In genomic region chr3:49013113-49013737, GRCh38 we compare ENCODE assay signal across 11 cellular contexts. TPM values are rescaled to one million over a fixed set of nuclear protein-coding genes. Genes with fewer than 3 reads are reported as not detected.
DNase-seq lines count a peak whose midpoint lies in the region; ATAC-seq, FAIRE-seq and TF ChIP-seq lines count a peak whose summit lies in the region.
"Had no signal": no experiment of that assay in that cellular context is flagged by ENCODE, and none has a peak within 500 bp of the region (broad histone marks: within the 10 kb centered on the region; RNA-seq: fewer than 3 reads in every experiment).

No MANE protein-coding gene starts in this region.

- TF ChIP-seq CTCF in right atrium auricular region (IDR thresholded peaks at IDR 0.05) (no peak), GM12878 (IDR thresholded peaks at IDR 0.05 in 2 of 3, conservative IDR thresholded peaks at IDR 0.05 in 1 of 3; ENCODE audit: control insufficient read depth in 2 of 3, extremely low read depth in 1 of 3, insufficient read depth in 1 of 3, low read depth in 3 of 3, low read length in 3 of 3) (no peak), neural cell (IDR thresholded peaks at IDR 0.05; ENCODE audit: poor library complexity, severe bottlenecking) (no peak)

- FAIRE-seq in GM12878 (lab: Jason Lieb, UNC): no peak

- H3K9ac ChIP-seq in GM12878 (ENCODE audit: control insufficient read depth, insufficient read depth, low read length): no peak overlapping the region
- H3K9ac ChIP-seq in neural cell (ENCODE audit: low read length): no peak overlapping the region

- H3K4me3 ChIP-seq in right atrium auricular region (no peak overlapping the region), right cardiac atrium (ENCODE audit: low read length) (no peak overlapping the region), GM12878 (no peak overlapping the region), neural cell (ENCODE audit: low read length) (no peak overlapping the region)

- RAD21 ChIA-PET in GM12878 (lab: Charles Lee; ENCODE audit: unreplicated experiment): interaction anchor here (2.5 kb wide), 1 partner anchor 25 kb away, joined by 9 read pairs; no protein-coding TSS in a partner anchor

- H3F3A ChIP-seq in neural cell (ENCODE audit: insufficient read depth, low read length, poor library complexity, severe bottlenecking): no peaks in the 10 kb centered on the region

- H3K4me1 ChIP-seq in right atrium auricular region (peaks cover 0 to 32% of the 10 kb centered on the region in 2 donors), right cardiac atrium (ENCODE audit: control insufficient read depth, insufficient read depth, low read length) (peaks cover 5% of the 10 kb centered on the region), GM12878 (ENCODE audit: control insufficient read depth, insufficient read depth, low read length) (peaks cover 10% of the 10 kb centered on the region)

- H3K9me2 ChIP-seq in neural cell (ENCODE audit: insufficient read depth, low read length): no peaks in the 10 kb centered on the region

- no peaks in the 10 kb centered on the region for H3K27me3 ChIP-seq in right atrium auricular region
- H3K27me3 ChIP-seq in right cardiac atrium (ENCODE audit: control insufficient read depth, insufficient read depth): no peaks in the 10 kb centered on the region
- no peaks in the 10 kb centered on the region for H3K27me3 ChIP-seq in GM12878 (replicated peaks in 1 of 2; ENCODE audit: control insufficient read depth in 2 of 2, insufficient read depth in 2 of 2, low read length in 1 of 2)
- H3K27me3 ChIP-seq in neural cell (ENCODE audit: insufficient read depth, low read depth, low read length): no peaks in the 10 kb centered on the region

- 81% methylated on average over 19 of the region's 19 CpGs for whole genome bisulfite sequencing in right cardiac atrium
- 90% methylated on average over 19 of the region's 19 CpGs for WGBS in GM12878 (ENCODE audit: insufficient coverage, insufficient replicate concordance, low lambda C conversion rate, missing lambda C conversion rate)

- in situ Hi-C loops in GM12878 (cut with MboI): no loop called here

- ATAC-seq in right cardiac atrium (no peak), GM12878 (no peak), GM21423 (IDR thresholded peaks at IDR 0.05; ENCODE audit: unreplicated experiment) (no peak)

- H2AFZ ChIP-seq in GM12878 (ENCODE audit: control insufficient read depth, low read depth, low read length) (no peak overlapping the region), neural cell (ENCODE audit: low read depth, low read length) (no peak overlapping the region)

- intact Hi-C loops in right cardiac atrium (cut with DNase I): no loop called here
- intact Hi-C loops in GM12878 (cut with micrococcal nuclease; ENCODE audit: unreplicated experiment): no loop called here

- no peak for TF ChIP-seq EP300 in GM12878 (IDR thresholded peaks at IDR 0.05; ENCODE audit: borderline replicate concordance in 1 of 2, control insufficient read depth in 1 of 2, low read depth in 2 of 2, low read length in 2 of 2)
- TF ChIP-seq EP300 in neural cell (conservative IDR thresholded peaks at IDR 0.05; ENCODE audit: poor library complexity, severe bottlenecking): no peak

- H3K4me2 ChIP-seq in GM12878 (ENCODE audit: control insufficient read depth, insufficient read depth): no peak overlapping the region
- H3K4me2 ChIP-seq in neural cell (ENCODE audit: low read length): no peak overlapping the region

- SMC1A ChIA-PET in GM12878 (lab: Charles Lee; ENCODE audit: uncharacterized antibody, unreplicated experiment): no interaction called here

- H3K27ac ChIP-seq in right atrium auricular region (peak overlapping the region; percentile 42 to 55), right cardiac atrium (ENCODE audit: low read length) (no peak overlapping the region), GM12878 (ENCODE audit: control insufficient read depth, insufficient read depth) (no peak overlapping the region), neural cell (ENCODE audit: low read length) (no peak overlapping the region)

- no peaks in the 10 kb centered on the region for H3K9me3 ChIP-seq in right atrium auricular region
- H3K9me3 ChIP-seq in right cardiac atrium (ENCODE audit: control insufficient read depth, low read length): no peaks in the 10 kb centered on the region
- H3K9me3 ChIP-seq in GM12878 (replicated peaks; ENCODE audit: control insufficient read depth, insufficient read depth, low read length): no peaks in the 10 kb centered on the region
- no peaks in the 10 kb centered on the region for H3K9me3 ChIP-seq in neural cell (ENCODE audit: low read length)

- no peak for DNase-seq in right atrium auricular region (ENCODE audit: low spot score)
- no peak for DNase-seq in right cardiac atrium
- DNase-seq in GM12878 (ENCODE audit: low read depth, low spot score): no peak
- no peak for DNase-seq in NCI-H446 treated with DMSO at 0.1 percent for 48 hours (lab: John Stamatoyannopoulos, UW)
- DNase-seq in NCI-H1694 (lab: John Stamatoyannopoulos, UW): no peak
- DNase-seq: GOT3, NCI-H1048, NCI-H1436 treated with DMSO at 0.1 percent for 48 hours, NCI-H2081 treated with DMSO at 0.1 percent for 48 hours had no signal

- BruUV-seq in GM12878 (replicated peaks; lab: Mats Ljungman, UMichigan): no TSS peak

- no peak for TF ChIP-seq POLR2A in GM12878 (IDR thresholded peaks at IDR 0.05; ENCODE audit: low read depth, low read length)

- H3K36me3 ChIP-seq in right atrium auricular region: peaks cover 35% of the 10 kb centered on the region
- H3K36me3 ChIP-seq in GM12878 (ENCODE audit: control insufficient read depth in 2 of 2, insufficient read depth in 2 of 2, low read length in 1 of 2): peaks cover 24 to 30% of the 10 kb centered on the region in 2 experiments
- no peaks in the 10 kb centered on the region for H3K36me3 ChIP-seq in neural cell (ENCODE audit: insufficient read depth, low read length)

- CTCF ChIA-PET in GM12878 (lab: Yijun Ruan, JAX): interaction anchor here (0.6 to 4.7 kb wide), 4 partner anchors 25 to 273 kb away, joined by 4 to 44 read pairs (median 5); no protein-coding TSS in a partner anchor

- H3K79me2 ChIP-seq in GM12878 (ENCODE audit: control insufficient read depth, insufficient read depth, low read length) (peaks cover 21% of the 10 kb centered on the region), neural cell (replicated peaks; ENCODE audit: insufficient read depth, low read length) (peaks cover 47% of the 10 kb centered on the region)

- POLR2A ChIA-PET in GM12878 (lab: Charles Lee): interaction anchor here (0.5 to 2.6 kb wide), 3 partner anchors 8 to 49 kb away, joined by 3 to 7 read pairs (median 7); partner anchors contain the start of gene NDUFAF3

- TF ChIP-seq RAD21 in GM12878 (IDR thresholded peaks at IDR 0.05; ENCODE audit: insufficient read depth, low read depth, low read length) (no peak), neural cell (conservative IDR thresholded peaks at IDR 0.05) (no peak)

- H4K20me1 ChIP-seq in GM12878 (ENCODE audit: control insufficient read depth, insufficient read depth) (peaks cover 7% of the 10 kb centered on the region; the same call in 1 of the 2 replicates), neural cell (ENCODE audit: insufficient read depth) (peaks cover 13% of the 10 kb centered on the region)

RNA-seq across cellular contexts. Expression of gene DALRD3, which starts 5.2 kb away (rescaled TPM):
- total RNA-seq in right atrium auricular region (10 to 100 TPM in 1 of 2 donors, 1 to 10 TPM in 1; 9.5 to 11.8 TPM), right cardiac atrium (10 to 100 TPM in 2 of 4 donors, 1 to 10 TPM in 2; 7.5 to 10.4 (median 10.0) TPM), GM12878 (2014; rRNA removed) (28.2 and 30.4 TPM in 2 replicates), GM12878 (2014; rRNA removed; fragmentation: Illumina TruSeq; extraction: Trizol) (12.2 and 14.9 TPM in 2 replicates), GM12878 (2021) (20.5 and 23.7 TPM in 2 replicates)
- polyA plus RNA-seq in right cardiac atrium (8.3 TPM), GM12878 (2011; rRNA removed) (15.6 and 26.3 TPM in 2 replicates), GM12878 (2014; fragmentation: Illumina TruSeq; extraction: Trizol) (13.8 and 15.7 TPM in 2 replicates), GM12878 (2014; fragmentation: Nextera tagmentation; extraction: Ambion mirVana) (10 to 100 TPM; 10.1 to 21.9 TPM), GM12878 (2014; rRNA removed) (23.0 and 27.3 TPM in 2 replicates), GM12878 (2016; fragmentation: Nextera tagmentation; extraction: Ambion mirVana) (10 to 100 TPM; 21.2 to 26.0 TPM), neural cell (121 and 145 TPM in 2 replicates)
- total RNA-seq in GM12878 (2013; cell fraction: nucleolus; rRNA removed): 13.2 and 15.2 TPM in 2 replicates
- polyA plus RNA-seq in GM12878 (2011; ENCODE audit: low read depth): 18.4 TPM
- polyA plus RNA-seq in GM12878 (2011; cell fraction: cytosol; rRNA removed): 43.0 and 43.1 TPM in 2 replicates
- polyA plus RNA-seq in GM12878 (2011; cell fraction: nucleus; rRNA removed): 77.6 and 87.5 TPM in 2 replicates
- polyA plus RNA-seq in GM12878 (2012): 18.4 and 24.7 TPM in 2 replicates
- polyA minus RNA-seq in GM12878 (2011; rRNA and poly(A)+ RNA removed): 31.2 and 44.4 TPM in 2 replicates
- polyA minus RNA-seq in GM12878 (2011; cell fraction: cytosol; rRNA and poly(A)+ RNA removed): 11.9 and 12.6 TPM in 2 replicates
- 21.5 and 34.7 TPM in 2 replicates for polyA minus RNA-seq in GM12878 (2011; cell fraction: nucleus; rRNA and poly(A)+ RNA removed)
- polyA minus RNA-seq in neural cell: 31.6 and 32.4 TPM in 2 replicates

RNA-seq across cellular contexts. Expression of gene WDR6, which starts 6.0 kb away (rescaled TPM):
- 10 to 100 TPM; 51.2 to 71.1 TPM for total RNA-seq in right atrium auricular region
- total RNA-seq in right cardiac atrium: 100 to 1,000 TPM in 1 of 4 donors, 10 to 100 TPM in 3; 77.3 to 109 (median 90.1) TPM
- 65.3 TPM for polyA plus RNA-seq in right cardiac atrium
- 194 and 215 TPM in 2 replicates for total RNA-seq in GM12878 (2013; cell fraction: nucleolus; rRNA removed)
- total RNA-seq in GM12878 (2014; rRNA removed): 72.6 and 85.5 TPM in 2 replicates
- 57.8 and 59.9 TPM in 2 replicates for total RNA-seq in GM12878 (2014; rRNA removed; fragmentation: Illumina TruSeq; extraction: Trizol)
- 150 and 169 TPM in 2 replicates for total RNA-seq in GM12878 (2021)
- 121 TPM for polyA plus RNA-seq in GM12878 (2011; ENCODE audit: low read depth)
- polyA plus RNA-seq in GM12878 (2011; rRNA removed): 53.5 and 119 TPM in 2 replicates
- 133 and 171 TPM in 2 replicates for polyA plus RNA-seq in GM12878 (2011; cell fraction: cytosol; rRNA removed)
- 1,270 and 1,449 TPM in 2 replicates for polyA plus RNA-seq in GM12878 (2011; cell fraction: nucleus; rRNA removed)
- 156 and 221 TPM in 2 replicates for polyA plus RNA-seq in GM12878 (2012)
- 60.4 and 105 TPM in 2 replicates for polyA plus RNA-seq in GM12878 (2014; fragmentation: Illumina TruSeq; extraction: Trizol)
- 10 to 100 TPM; 21.3 to 24.1 TPM for polyA plus RNA-seq in GM12878 (2014; fragmentation: Nextera tagmentation; extraction: Ambion mirVana)
- 126 and 141 TPM in 2 replicates for polyA plus RNA-seq in GM12878 (2014; rRNA removed)
- polyA plus RNA-seq in GM12878 (2016; fragmentation: Nextera tagmentation; extraction: Ambion mirVana): 100 to 1,000 TPM; 110 to 116 TPM
- polyA minus RNA-seq in GM12878 (2011; rRNA and poly(A)+ RNA removed): 115 and 118 TPM in 2 replicates
- 32.7 and 37.9 TPM in 2 replicates for polyA minus RNA-seq in GM12878 (2011; cell fraction: cytosol; rRNA and poly(A)+ RNA removed)
- 59.1 and 87.9 TPM in 2 replicates for polyA minus RNA-seq in GM12878 (2011; cell fraction: nucleus; rRNA and poly(A)+ RNA removed)
- 315 and 326 TPM in 2 replicates for polyA plus RNA-seq in neural cell
- 162 TPM in 2 replicates for polyA minus RNA-seq in neural cell

RNA-seq across cellular contexts. Expression of gene NDUFAF3, which starts 8.7 kb away (rescaled TPM):
- total RNA-seq in right atrium auricular region (100 to 1,000 TPM; 182 to 297 TPM), right cardiac atrium (100 to 1,000 TPM; 164 to 188 (median 173) TPM), GM12878 (2014; rRNA removed) (133 and 136 TPM in 2 replicates), GM12878 (2014; rRNA removed; fragmentation: Illumina TruSeq; extraction: Trizol) (34.1 and 37.1 TPM in 2 replicates), GM12878 (2021) (83.5 and 87.4 TPM in 2 replicates)
- polyA plus RNA-seq in right cardiac atrium (220 TPM), GM12878 (2011; rRNA removed) (15.4 and 25.4 TPM in 2 replicates), GM12878 (2014; fragmentation: Illumina TruSeq; extraction: Trizol) (13.3 and 40.4 TPM in 2 replicates), GM12878 (2014; fragmentation: Nextera tagmentation; extraction: Ambion mirVana) (10 to 100 TPM; 31.3 to 40.2 TPM), GM12878 (2014; rRNA removed) (103 and 121 TPM in 2 replicates), GM12878 (2016; fragmentation: Nextera tagmentation; extraction: Ambion mirVana) (100 to 1,000 TPM; 217 to 228 TPM), neural cell (36.2 and 49.0 TPM in 2 replicates)
- total RNA-seq in GM12878 (2013; cell fraction: nucleolus; rRNA removed): 33.2 and 42.5 TPM in 2 replicates
- polyA plus RNA-seq in GM12878 (2011; ENCODE audit: low read depth): 16.8 TPM
- polyA plus RNA-seq in GM12878 (2011; cell fraction: cytosol; rRNA removed): 35.8 and 53.0 TPM in 2 replicates
- 32.3 and 42.2 TPM in 2 replicates for polyA plus RNA-seq in GM12878 (2011; cell fraction: nucleus; rRNA removed)
- polyA plus RNA-seq in GM12878 (2012): 65.0 and 79.2 TPM in 2 replicates
- polyA minus RNA-seq in GM12878 (2011; rRNA and poly(A)+ RNA removed): 16.4 and 40.1 TPM in 2 replicates
- 19.6 and 26.5 TPM in 2 replicates for polyA minus RNA-seq in GM12878 (2011; cell fraction: cytosol; rRNA and poly(A)+ RNA removed)
- 33.2 and 63.3 TPM in 2 replicates for polyA minus RNA-seq in GM12878 (2011; cell fraction: nucleus; rRNA and poly(A)+ RNA removed)
- 31.0 and 41.6 TPM in 2 replicates for polyA minus RNA-seq in neural cell

RNA-seq across cellular contexts. Expression of gene IMPDH2, which starts 16.0 kb away (rescaled TPM):
- total RNA-seq in right atrium auricular region (10 to 100 TPM; 32.1 to 68.7 TPM), right cardiac atrium (10 to 100 TPM; 50.5 to 62.6 (median 60.5) TPM), GM12878 (2014; rRNA removed) (372 and 393 TPM in 2 replicates), GM12878 (2014; rRNA removed; fragmentation: Illumina TruSeq; extraction: Trizol) (334 and 349 TPM in 2 replicates), GM12878 (2021) (308 and 317 TPM in 2 replicates)
- polyA plus RNA-seq in right cardiac atrium (34.7 TPM), GM12878 (2011; rRNA removed) (152 and 190 TPM in 2 replicates), GM12878 (2014; fragmentation: Illumina TruSeq; extraction: Trizol) (293 and 341 TPM in 2 replicates), GM12878 (2014; fragmentation: Nextera tagmentation; extraction: Ambion mirVana) (100 to 1,000 TPM; 386 to 424 TPM), GM12878 (2014; rRNA removed) (354 and 382 TPM in 2 replicates), GM12878 (2016; fragmentation: Nextera tagmentation; extraction: Ambion mirVana) (100 to 1,000 TPM; 229 to 255 TPM), neural cell (137 and 148 TPM in 2 replicates)
- total RNA-seq in GM12878 (2013; cell fraction: nucleolus; rRNA removed): 55.4 and 63.7 TPM in 2 replicates
- polyA plus RNA-seq in GM12878 (2011; ENCODE audit: low read depth): 134 TPM
- polyA plus RNA-seq in GM12878 (2011; cell fraction: cytosol; rRNA removed): 208 and 253 TPM in 2 replicates
- polyA plus RNA-seq in GM12878 (2011; cell fraction: nucleus; rRNA removed): 262 and 292 TPM in 2 replicates
- 207 and 239 TPM in 2 replicates for polyA plus RNA-seq in GM12878 (2012)
- polyA minus RNA-seq in GM12878 (2011; rRNA and poly(A)+ RNA removed): 372 and 405 TPM in 2 replicates
- polyA minus RNA-seq in GM12878 (2011; cell fraction: cytosol; rRNA and poly(A)+ RNA removed): 143 and 161 TPM in 2 replicates
- 90.9 and 128 TPM in 2 replicates for polyA minus RNA-seq in GM12878 (2011; cell fraction: nucleus; rRNA and poly(A)+ RNA removed)
- polyA minus RNA-seq in neural cell: 79.9 and 80.3 TPM in 2 replicates

RNA-seq across cellular contexts. Expression of gene P4HTM, which starts 23.2 kb away (rescaled TPM):
- total RNA-seq in right atrium auricular region: 10 to 100 TPM; 40.5 to 45.4 TPM
- total RNA-seq in right cardiac atrium: 10 to 100 TPM; 39.1 to 42.8 (median 39.5) TPM
- polyA plus RNA-seq in right cardiac atrium: 24.9 TPM
- total RNA-seq in GM12878 (2013; cell fraction: nucleolus; rRNA removed): 81.4 and 96.2 TPM in 2 replicates
- total RNA-seq in GM12878 (2014; rRNA removed): 27.1 and 31.1 TPM in 2 replicates
- 13.6 and 13.7 TPM in 2 replicates for total RNA-seq in GM12878 (2014; rRNA removed; fragmentation: Illumina TruSeq; extraction: Trizol)
- 24.4 and 28.6 TPM in 2 replicates for total RNA-seq in GM12878 (2021)
- polyA plus RNA-seq in GM12878 (2011; ENCODE audit: low read depth): 8.2 TPM
- 15.8 and 23.6 TPM in 2 replicates for polyA plus RNA-seq in GM12878 (2011; rRNA removed)
- 23.6 and 35.3 TPM in 2 replicates for polyA plus RNA-seq in GM12878 (2011; cell fraction: cytosol; rRNA removed)
- polyA plus RNA-seq in GM12878 (2011; cell fraction: nucleus; rRNA removed): 153 and 183 TPM in 2 replicates
- 16.8 and 20.6 TPM in 2 replicates for polyA plus RNA-seq in GM12878 (2012)
- polyA plus RNA-seq in GM12878 (2014; fragmentation: Illumina TruSeq; extraction: Trizol): 5.3 and 9.7 TPM in 2 replicates
- polyA plus RNA-seq in GM12878 (2014; fragmentation: Nextera tagmentation; extraction: Ambion mirVana): 1 to 10 TPM in 1 of 2 experiments, under 1 TPM in 1; 0.76 to 6.5 TPM
- polyA plus RNA-seq in GM12878 (2014; rRNA removed): 28.7 and 28.8 TPM in 2 replicates
- polyA plus RNA-seq in GM12878 (2016; fragmentation: Nextera tagmentation; extraction: Ambion mirVana): 10 to 100 TPM; 22.7 to 23.1 TPM
- 33.9 and 57.0 TPM in 2 replicates for polyA minus RNA-seq in GM12878 (2011; rRNA and poly(A)+ RNA removed)
- polyA minus RNA-seq in GM12878 (2011; cell fraction: cytosol; rRNA and poly(A)+ RNA removed): 22.1 and 39.0 TPM in 2 replicates
- 65.0 and 89.6 TPM in 2 replicates for polyA minus RNA-seq in GM12878 (2011; cell fraction: nucleus; rRNA and poly(A)+ RNA removed)
- 97.3 and 111 TPM in 2 replicates for polyA plus RNA-seq in neural cell
- polyA minus RNA-seq in neural cell: 49.3 and 58.4 TPM in 2 replicates

Comparison
In these comparisons a context has a peak if more than half of its experiments do, and no peak if none do; other contexts are left out.
1. H3K27ac ChIP-seq: peak in right atrium auricular region (2 of 2); none in right cardiac atrium (single experiment), GM12878 (single experiment) and neural cell (single experiment).